Comparison of ENCODE assay signal across 17 cellular contexts in genomic region chr1:31573261-31573660, GRCh38. TPM values are rescaled to one million over a fixed set of nuclear protein-coding genes. Genes with fewer than 3 reads are reported as not detected.
A peak's percentile ranks its signal among the peaks of the same experiment; 100 is the strongest.
DNase-seq lines count a peak whose midpoint lies in the region; ATAC-seq, FAIRE-seq and TF ChIP-seq lines count a peak whose summit lies in the region.
"Had no signal": no experiment of that assay in that cellular context is flagged by ENCODE, and none has a peak within 500 bp of the region (broad histone marks: within the 10 kb centered on the region; RNA-seq: fewer than 3 reads in every experiment).

No MANE protein-coding gene starts in this region.

- FAIRE-seq in kidney (lab: Jason Lieb, UNC), result no peak
- FAIRE-seq: GM12878 had no signal

- peaks cover 51% of the 10 kb centered on the region for H3K4me1 ChIP-seq in ACC112 (ENCODE audit: control insufficient read depth, insufficient read depth, low read length, unreplicated experiment)
- peaks cover 34 to 45% of the 10 kb centered on the region in 2 donors for H3K4me1 ChIP-seq in kidney (ENCODE audit: control insufficient read depth in 1 of 2, insufficient read depth in 1 of 2, low read depth in 1 of 2, low read length in 2 of 2)
- H3K4me1 ChIP-seq in sigmoid colon, result peaks cover 0 to 39% (median 34%) of the 10 kb centered on the region in 4 donors

- DNase-seq in kidney (peak; percentile 41), sigmoid colon (peak; percentile 40)
- no peak for DNase-seq in stimulated activated CD4-positive, alpha-beta T cell treated with anti-CD3 and anti-CD28 coated beads, Interleukin-2, amount 100 ng/mL, for 48 hours
- DNase-seq in activated CD4-positive, alpha-beta T cell treated with anti-CD3 and anti-CD28 coated beads for 4 hours, result no peak
- DNase-seq: AML-193; amniotic stem cell; DMS79; effector memory CD4-positive, alpha-beta T cell; NCI-H1092; NCI-H510A treated with DMSO at 0.1 percent for 48 hours had no signal

- H3K79me2 ChIP-seq in ACC112 (ENCODE audit: control insufficient read depth, insufficient read depth, low read length, unreplicated experiment), result peaks cover 3% of the 10 kb centered on the region

- TF ChIP-seq EP300 in sigmoid colon (IDR thresholded peaks at IDR 0.05), result no peak

- TF ChIP-seq CTCF in VCaP (conservative IDR thresholded peaks at IDR 0.05) (no peak), kidney (IDR thresholded peaks at IDR 0.05; ENCODE audit: borderline replicate concordance, extremely low read depth, insufficient read depth) (no peak), sigmoid colon (IDR thresholded peaks at IDR 0.05) (no peak)

- intact Hi-C loops in kidney (cut with DNase I) (no loop called here), sigmoid colon (cut with DNase I) (no loop called here)

- peak overlapping the region; percentile 15 for H3K27ac ChIP-seq in ACC112 (ENCODE audit: low read depth, low read length)
- H3K27ac ChIP-seq in VCaP, result peak overlapping the region; percentile 40; the same call in 1 of the 2 replicates
- H3K27ac ChIP-seq in kidney (ENCODE audit: low read depth in 2 of 2, low read length in 2 of 2), result peak overlapping the region; percentile 56 to 59
- H3K27ac ChIP-seq in sigmoid colon, result peak overlapping the region; percentile 94 to 98 (median 96)

- H3K4me3 ChIP-seq in ACC112 (ENCODE audit: low read depth, low read length), result no peak overlapping the region
- no peak overlapping the region for H3K4me3 ChIP-seq in kidney (ENCODE audit: low read length in 2 of 2)
- H3K4me3 ChIP-seq in sigmoid colon, result no peak overlapping the region
- H3K4me3 ChIP-seq: GM12878 had no signal

- H2AFZ ChIP-seq in ACC112 (ENCODE audit: low read length, unreplicated experiment), result no peak overlapping the region

- H3K27me3 ChIP-seq in ACC112 (ENCODE audit: insufficient read depth, low read length), result no peaks in the 10 kb centered on the region
- H3K27me3 ChIP-seq in sigmoid colon, result no peaks in the 10 kb centered on the region

- ATAC-seq in HG02571 (IDR thresholded peaks at IDR 0.05; ENCODE audit: unreplicated experiment), result no peak
- ATAC-seq in GM19035 (IDR thresholded peaks at IDR 0.05; ENCODE audit: unreplicated experiment), result no peak

- 68 to 87% methylated on average over 8 of the region's 8 CpGs for WGBS in sigmoid colon, 2 donors

- no peak overlapping the region for H3K9ac ChIP-seq in kidney (ENCODE audit: low read length in 2 of 2)

- H3K9me3 ChIP-seq in kidney (ENCODE audit: control insufficient read depth in 1 of 2, low read length in 2 of 2), result no peaks in the 10 kb centered on the region
- no peaks in the 10 kb centered on the region for H3K9me3 ChIP-seq in sigmoid colon

- no peak for TF ChIP-seq POLR2A in sigmoid colon (IDR thresholded peaks at IDR 0.05)

- H3K36me3 ChIP-seq in ACC112 (ENCODE audit: insufficient read depth, low read length), result no peaks in the 10 kb centered on the region
- no peaks in the 10 kb centered on the region for H3K36me3 ChIP-seq in kidney (ENCODE audit: control insufficient read depth in 1 of 2, insufficient read depth in 2 of 2, low read length in 2 of 2)
- no peaks in the 10 kb centered on the region for H3K36me3 ChIP-seq in sigmoid colon

RNA-seq across cellular contexts. Expression of gene TINAGL1, which starts 3.1 kb away (rescaled TPM):
- total RNA-seq in kidney (246 TPM), sigmoid colon (100 to 1,000 TPM in 3 of 4 donors, 10 to 100 TPM in 1; 62.9 to 238 (median 132) TPM)
- polyA plus RNA-seq in kidney (ENCODE audit: insufficient read depth, low read depth, low replicate concordance) (171 TPM), sigmoid colon (10 to 100 TPM; 21.0 to 87.9 (median 40.9) TPM)

RNA-seq across cellular contexts. Expression of gene HCRTR1, which starts 44.2 kb away (rescaled TPM):
- total RNA-seq in kidney, result 0.35 TPM
- polyA plus RNA-seq in kidney (ENCODE audit: insufficient read depth, low read depth, low replicate concordance), result not detected
- total RNA-seq in sigmoid colon, result not detected
- polyA plus RNA-seq in sigmoid colon, result under 1 TPM in 1 of 3 donors, not detected in 2; 0.03 TPM
- total RNA-seq: GM12878, HT-29, myocyte had no signal
- polyA plus RNA-seq: GM12878 had no signal

Comparison
In these comparisons a context has a peak if more than half of its experiments do, and no peak if none do; other contexts are left out.
1. H3K27ac ChIP-seq: peak in every context shown above with its lines; median percentile 96 in sigmoid colon; 58 in kidney; 40 in VCaP; 15 in ACC112.
2. DNase-seq: peak in kidney (single experiment) and sigmoid colon (single experiment); none in stimulated activated CD4-positive, alpha-beta T cell treated with anti-CD3 and anti-CD28 coated beads, Interleukin-2, amount 100 ng/mL, for 48 hours (0 of 2) and activated CD4-positive, alpha-beta T cell treated with anti-CD3 and anti-CD28 coated beads for 4 hours (0 of 2).